Comparison of ENCODE assay signal across 29 cellular contexts in the genomic region with DNA sequence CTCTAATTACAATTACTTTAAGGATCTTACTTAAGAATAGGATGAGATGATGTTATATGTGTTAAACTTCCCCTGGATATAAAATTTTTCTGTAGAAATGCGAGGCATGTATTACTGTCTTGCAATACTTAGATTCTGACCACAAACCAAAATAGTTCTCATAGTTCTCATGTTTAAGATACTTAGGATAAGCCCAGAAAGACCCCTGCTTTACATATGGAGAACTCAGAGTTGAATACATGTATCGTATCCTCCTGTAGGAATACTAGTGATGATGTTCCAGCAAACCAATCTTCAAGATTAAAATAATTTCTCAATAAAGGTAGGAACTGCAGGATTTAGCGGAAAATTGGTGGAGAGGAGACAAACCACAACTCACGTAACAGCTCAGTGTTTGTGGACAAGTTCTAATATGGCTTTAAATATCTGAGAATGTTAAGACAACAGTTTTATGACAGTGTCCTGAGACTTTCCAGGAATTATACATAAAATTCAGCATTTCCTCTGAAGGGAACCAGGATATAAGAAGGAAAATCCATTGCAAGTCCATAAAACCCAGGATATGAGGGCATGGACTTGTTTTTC.
DNase-seq lines count a peak whose midpoint lies in the region; FAIRE-seq and TF ChIP-seq lines count a peak whose summit lies in the region.
"Had no signal": no experiment of that assay in that cellular context is flagged by ENCODE, and none has a peak within 500 bp of the region (broad histone marks: within the 10 kb centered on the region; RNA-seq: fewer than 3 reads in every experiment).

No MANE protein-coding gene starts in this region.

- H3K9ac ChIP-seq in astrocyte (ENCODE audit: low read length), result no peak overlapping the region

- DNase-seq in H54 (ENCODE audit: insufficient read length, low spot score) (no peak), astrocyte (ENCODE audit: low read depth) (peak; percentile 63), glomerular visceral epithelial cell (ENCODE audit: extremely low spot score) (peak; percentile 46), hippocampal formation (lab: John Stamatoyannopoulos, UW) (no peak), DMS53 treated with DMSO at 0.1 percent for 48 hours (lab: John Stamatoyannopoulos, UW; ENCODE audit: unreplicated experiment) (no peak), midbrain (lab: John Stamatoyannopoulos, UW) (no peak), Kasumi-1 (lab: John Stamatoyannopoulos, UW) (no peak)
- DNase-seq: activated CD4-positive, alpha-beta memory T cell treated with anti-CD3 and anti-CD28 coated beads for 36 hours; activated CD8-positive, alpha-beta memory T cell treated with anti-CD3 and anti-CD28 coated beads, Interleukin-2, amount 50 U/mL, for 4 hours; activated naive CD4-positive, alpha-beta T cell treated with anti-CD3 and anti-CD28 coated beads for 36 hours; CD4-positive, alpha-beta memory T cell; glutamatergic neuron; HCEC 1CT; KBM-7; NCI-H1417; NCI-H2081; NCI-H345; NCI-H774; nephron progenitor cell; ovary; right cardiac atrium; RPMI8226; stimulated activated CD4-positive, alpha-beta T cell treated with anti-CD3 and anti-CD28 coated beads, Interleukin-4, amount 100 ng/mL, for 1 hour; substantia nigra; upper lobe of left lung had no signal

- peak; percentile 38 for FAIRE-seq in H54 (lab: Jason Lieb, UNC)
- FAIRE-seq in astrocyte (lab: Jason Lieb, UNC), result no peak
- FAIRE-seq: keratinocyte had no signal

- H3K27ac ChIP-seq in astrocyte (ENCODE audit: low read depth, low read length), result no peak overlapping the region
- H3K27ac ChIP-seq: ovary, SK-N-MC, upper lobe of left lung had no signal

- H3K36me3 ChIP-seq in astrocyte (ENCODE audit: insufficient read depth, low read length), result no peaks in the 10 kb centered on the region
- H3K36me3 ChIP-seq: ovary, upper lobe of left lung had no signal

- TF ChIP-seq CTCF in astrocyte (IDR thresholded peaks at IDR 0.05; ENCODE audit: insufficient read depth, low read depth, low read length), result no peak

- H3K27me3 Mint-ChIP-seq in astrocyte (ENCODE audit: low read depth, unreplicated experiment), result no peaks in the 10 kb centered on the region

- peaks cover 1% of the 10 kb centered on the region for H3K36me3 Mint-ChIP-seq in astrocyte (ENCODE audit: low read depth, unreplicated experiment)
- H3K36me3 Mint-ChIP-seq: activated CD4-positive, alpha-beta memory T cell treated with anti-CD3 and anti-CD28 coated beads for 36 hours; CD4-positive, alpha-beta memory T cell had no signal

- no peak overlapping the region for H3K27ac Mint-ChIP-seq in astrocyte (ENCODE audit: unreplicated experiment)
- H3K27ac Mint-ChIP-seq: activated CD4-positive, alpha-beta memory T cell treated with anti-CD3 and anti-CD28 coated beads for 36 hours; activated naive CD4-positive, alpha-beta T cell treated with anti-CD3 and anti-CD28 coated beads for 36 hours; activated T-helper 1 cell treated with anti-CD3 and anti-CD28 coated beads, Interleukin-12 subunit alpha, Interleukin-12 subunit beta, Interleukin-2, Interleukin-4 antibody, amounts not matched to agents 30 ng/mL and 10 ng/mL and 1 ng/mL, durations not matched to agents 14 hours and 24 hours and 36 hours; CD4-positive, alpha-beta memory T cell; nephron progenitor cell had no signal

- no peaks in the 10 kb centered on the region for H3K79me2 ChIP-seq in astrocyte (ENCODE audit: insufficient read depth, low read length)

- no peaks in the 10 kb centered on the region for H3K9me3 ChIP-seq in astrocyte (ENCODE audit: insufficient read depth, low read depth, low read length)
- H3K9me3 ChIP-seq: upper lobe of left lung had no signal

- H3K9me3 Mint-ChIP-seq in astrocyte (ENCODE audit: unreplicated experiment), result peaks cover 3% of the 10 kb centered on the region
- H3K9me3 Mint-ChIP-seq: activated naive CD4-positive, alpha-beta T cell treated with anti-CD3 and anti-CD28 coated beads for 36 hours; activated T-helper 1 cell treated with anti-CD3 and anti-CD28 coated beads, Interleukin-12 subunit alpha, Interleukin-12 subunit beta, Interleukin-2, Interleukin-4 antibody, amounts not matched to agents 30 ng/mL and 10 ng/mL and 1 ng/mL, durations not matched to agents 14 hours and 24 hours and 36 hours; central memory CD8-positive, alpha-beta T cell had no signal

- no peaks in the 10 kb centered on the region for H3K27me3 ChIP-seq in astrocyte (ENCODE audit: insufficient read depth, low read length)
- H3K27me3 ChIP-seq: ovary, upper lobe of left lung had no signal

- no peak overlapping the region for H3K4me3 ChIP-seq in astrocyte (ENCODE audit: insufficient read depth, low read depth, low read length)
- H3K4me3 ChIP-seq: ovary, SK-N-MC, upper lobe of left lung had no signal

- peaks cover 4% of the 10 kb centered on the region for H3K4me1 ChIP-seq in astrocyte (ENCODE audit: insufficient read depth, low read length)
- H3K4me1 ChIP-seq: upper lobe of left lung had no signal

- H3K4me3 Mint-ChIP-seq in astrocyte (ENCODE audit: unreplicated experiment), result no peak overlapping the region
- H3K4me3 Mint-ChIP-seq: activated CD4-positive, alpha-beta memory T cell treated with anti-CD3 and anti-CD28 coated beads for 36 hours; activated naive CD4-positive, alpha-beta T cell treated with anti-CD3 and anti-CD28 coated beads for 36 hours; activated T-helper 1 cell treated with anti-CD3 and anti-CD28 coated beads, Interleukin-12 subunit alpha, Interleukin-12 subunit beta, Interleukin-2, Interleukin-4 antibody, amounts not matched to agents 30 ng/mL and 10 ng/mL and 1 ng/mL, durations not matched to agents 14 hours and 24 hours and 36 hours; CD4-positive, alpha-beta memory T cell; central memory CD8-positive, alpha-beta T cell; nephron progenitor cell had no signal

- H2AFZ ChIP-seq in astrocyte (ENCODE audit: low read depth, low read length), result no peak overlapping the region

- H4K20me1 ChIP-seq in astrocyte (ENCODE audit: insufficient read depth, low read length), result no peaks in the 10 kb centered on the region

- H3K4me1 Mint-ChIP-seq in astrocyte (ENCODE audit: low read depth, unreplicated experiment), result peaks cover 18% of the 10 kb centered on the region
- H3K4me1 Mint-ChIP-seq: CD4-positive, alpha-beta memory T cell; central memory CD8-positive, alpha-beta T cell; nephron progenitor cell had no signal

- H3K4me2 ChIP-seq in astrocyte (ENCODE audit: low read length), result peak overlapping the region; percentile 54

- no peak for TF ChIP-seq POLR2A in H54 (IDR thresholded peaks at IDR 0.05; ENCODE audit: low read depth, low read length)

Comparison
In these comparisons a context has a peak if more than half of its experiments do, and no peak if none do; other contexts are left out.
1. DNase-seq: peak in astrocyte (single experiment) and glomerular visceral epithelial cell (single experiment); none in H54 (single experiment), hippocampal formation (0 of 2), DMS53 treated with DMSO at 0.1 percent for 48 hours (single experiment), midbrain (single experiment) and Kasumi-1 (0 of 2).